ENCODE assay signal across 21 cellular contexts in genomic region chr3:23390446-23390845, GRCh38.
DNase-seq lines count a peak whose midpoint lies in the region; ATAC-seq and TF ChIP-seq lines count a peak whose summit lies in the region.
"Had no signal": no experiment of that assay in that cellular context is flagged by ENCODE, and none has a peak within 500 bp of the region (broad histone marks: within the 10 kb centered on the region; RNA-seq: fewer than 3 reads in every experiment).

No MANE protein-coding gene starts in this region.

- H3K36me3 Mint-ChIP-seq in GM23338 (ENCODE audit: low read depth) (peaks cover 7% of the 10 kb centered on the region; the same call in 2 of the 3 replicates), endothelial cell (ENCODE audit: low read depth, unreplicated experiment) (peaks cover 5% of the 10 kb centered on the region)
- H3K36me3 Mint-ChIP-seq: CD8-positive, alpha-beta memory T cell; T-cell had no signal

- H3K9me3 Mint-ChIP-seq in GM23338, result no peaks in the 10 kb centered on the region; the same call in 2 of the 3 replicates
- no peaks in the 10 kb centered on the region for H3K9me3 Mint-ChIP-seq in endothelial cell (ENCODE audit: unreplicated experiment)
- H3K9me3 Mint-ChIP-seq: T-cell; T-helper 2 cell treated with Interferon-gamma antibody and Interleukin-4, amounts not matched to agents 5 μg/mL and 100 μg/mL, for 36 hours had no signal

- H3K79me2 ChIP-seq in GM23338 (replicated peaks; ENCODE audit: insufficient read depth) (peaks cover 14% of the 10 kb centered on the region), OCI-LY1 (ENCODE audit: insufficient read depth, low read length) (0 out of 2 replicates have a peak, but pooled peaks cover 3% of the 10 kb centered on the region)

- H3K4me2 ChIP-seq in GM23338 (no peak overlapping the region), OCI-LY1 (ENCODE audit: low read length) (peak overlapping the region; percentile 10)
- H3K4me2 ChIP-seq: KMS-11 had no signal

- TF ChIP-seq CTCF in GM23338 (conservative IDR thresholded peaks at IDR 0.05; ENCODE audit: low read depth in 2 of 2) (no peak), OCI-LY1 (IDR thresholded peaks at IDR 0.05; ENCODE audit: low read length) (no peak), endothelial cell (IDR thresholded peaks at IDR 0.05; ENCODE audit: unreplicated experiment) (no peak)

- H3K27ac ChIP-seq in GM23338 (ENCODE audit: low read depth) (no peak overlapping the region), OCI-LY1 (ENCODE audit: low read depth, low read length, poor library complexity, severe bottlenecking) (peak overlapping the region; percentile 78)
- H3K27ac ChIP-seq: GM23248, KMS-11, Peyer's patch, SJCRH30 had no signal

- H3K27me3 Mint-ChIP-seq in GM23338 (ENCODE audit: insufficient read depth, low read depth, poor library complexity), result peaks cover 7% of the 10 kb centered on the region
- no peaks in the 10 kb centered on the region for H3K27me3 Mint-ChIP-seq in endothelial cell (ENCODE audit: unreplicated experiment)
- H3K27me3 Mint-ChIP-seq: T-cell had no signal

- H3K9me3 ChIP-seq in OCI-LY1 (ENCODE audit: low read length), result no peaks in the 10 kb centered on the region
- H3K9me3 ChIP-seq: Peyer's patch, SJCRH30 had no signal

- no peak for ATAC-seq in GM23338
- no peak for ATAC-seq in left colon
- ATAC-seq: T-cell had no signal

- H3K4me1 Mint-ChIP-seq in GM23338 (peaks cover 58% of the 10 kb centered on the region), endothelial cell (ENCODE audit: unreplicated experiment) (peaks cover 3% of the 10 kb centered on the region)
- H3K4me1 Mint-ChIP-seq: CD8-positive, alpha-beta memory T cell had no signal

- H3K36me3 ChIP-seq in GM23338 (ENCODE audit: insufficient read depth), result no peaks in the 10 kb centered on the region
- H3K36me3 ChIP-seq in OCI-LY1 (ENCODE audit: insufficient read depth, low read length), result no peaks in the 10 kb centered on the region
- H3K36me3 ChIP-seq: Peyer's patch, SJCRH30 had no signal

- H4K20me1 ChIP-seq in GM23338 (replicated peaks; ENCODE audit: insufficient read depth) (no peaks in the 10 kb centered on the region), OCI-LY1 (ENCODE audit: insufficient read depth, low read length) (no peaks in the 10 kb centered on the region)

- H3K27ac Mint-ChIP-seq in GM23338, result peak overlapping the region; percentile 77
- no peak overlapping the region for H3K27ac Mint-ChIP-seq in endothelial cell (ENCODE audit: unreplicated experiment)
- H3K27ac Mint-ChIP-seq: T-cell; T-helper 2 cell treated with Interferon-gamma antibody and Interleukin-4, amounts not matched to agents 5 μg/mL and 100 μg/mL, for 36 hours had no signal

- H2AFZ ChIP-seq in GM23338 (no peak overlapping the region), OCI-LY1 (ENCODE audit: low read length) (no peak overlapping the region)
- H2AFZ ChIP-seq: GM23248 had no signal

- H3K4me1 ChIP-seq in GM23338 (ENCODE audit: insufficient read depth) (peaks cover 43% of the 10 kb centered on the region), OCI-LY1 (ENCODE audit: insufficient read depth, low read length, severe bottlenecking) (peaks cover 49% of the 10 kb centered on the region)
- H3K4me1 ChIP-seq: Peyer's patch, SJCRH30 had no signal

- H3K4me3 ChIP-seq in GM23338 (no peak overlapping the region), OCI-LY1 (ENCODE audit: low read depth, low read length, poor library complexity, severe bottlenecking) (peak overlapping the region; percentile 35)
- H3K4me3 ChIP-seq: GM23248, Peyer's patch, SJCRH30 had no signal

- peak overlapping the region; percentile 27; the same call in 1 of the 2 replicates for H3K9ac ChIP-seq in OCI-LY1 (ENCODE audit: low read length)
- H3K9ac ChIP-seq: GM23248, KMS-11 had no signal

- H3F3A ChIP-seq in GM23338 (replicated peaks; ENCODE audit: low read depth), result no peaks in the 10 kb centered on the region
- no peaks in the 10 kb centered on the region for H3F3A ChIP-seq in OCI-LY1 (ENCODE audit: insufficient read depth, low read length)

- DNase-seq in NCI-H2171 treated with DMSO at 0.1 percent for 48 hours (lab: John Stamatoyannopoulos, UW), result peak; percentile 1
- DNase-seq in NCI-H2171 (lab: John Stamatoyannopoulos, UW), result no peak
- no peak for DNase-seq in GM23338 (ENCODE audit: low spot score)
- DNase-seq in myocyte (ENCODE audit: low read depth), result peak; percentile 16
- DNase-seq in endothelial cell (ENCODE audit: low spot score), result no peak
- DNase-seq in left colon, result no peak
- DNase-seq in NCI-H774 (lab: John Stamatoyannopoulos, UW), result no peak
- DNase-seq: 8988T; AML-193; CD8-positive, alpha-beta memory T cell; GM23248; IMR-90; NCI-H1105; NCI-H2107; NCI-H2227 treated with DMSO at 0.1 percent for 48 hours; Peyer's patch; T-cell had no signal

- H3K27me3 ChIP-seq in GM23338 (ENCODE audit: insufficient read depth) (no peaks in the 10 kb centered on the region), OCI-LY1 (ENCODE audit: insufficient read depth, low read length) (no peaks in the 10 kb centered on the region)
- H3K27me3 ChIP-seq: Peyer's patch, SJCRH30 had no signal

- no peak overlapping the region; the same call in 2 of the 3 replicates for H3K4me3 Mint-ChIP-seq in GM23338
- H3K4me3 Mint-ChIP-seq in endothelial cell (ENCODE audit: unreplicated experiment), result no peak overlapping the region
- H3K4me3 Mint-ChIP-seq: CD8-positive, alpha-beta memory T cell; T-cell; T-helper 2 cell treated with Interferon-gamma antibody and Interleukin-4, amounts not matched to agents 5 μg/mL and 100 μg/mL, for 36 hours had no signal

- H3K9me2 ChIP-seq in GM23338 (ENCODE audit: insufficient read depth) (no peaks in the 10 kb centered on the region), OCI-LY1 (ENCODE audit: low read depth, low read length) (no peaks in the 10 kb centered on the region)

- intact Hi-C loops in left colon (cut with DNase I, micrococcal nuclease), result no loop called here

TF ChIP-seq in GM23338, 12 proteins besides CTCF, POLR2A, EP300 and RAD21 (continues in another document):
- no peak for TF ChIP-seq ZNF462 (CRISPR knock-in tag; IDR thresholded peaks at IDR 0.05)
- no peak for TF ChIP-seq ZNF331 (CRISPR knock-in tag; IDR thresholded peaks at IDR 0.05; ENCODE audit: low read depth)
- no peak for TF ChIP-seq CREB1 (CRISPR knock-in tag; IDR thresholded peaks at IDR 0.05; ENCODE audit: low read depth)
- no peak for TF ChIP-seq EZH2 (IDR thresholded peaks at IDR 0.05; ENCODE audit: low read depth, unreplicated experiment)
- no peak for TF ChIP-seq JUNB (IDR thresholded peaks at IDR 0.05; ENCODE audit: unreplicated experiment)

Comparison
In these comparisons a context has a peak if more than half of its experiments do, and no peak if none do; other contexts are left out.
1. DNase-seq: peak in NCI-H2171 treated with DMSO at 0.1 percent for 48 hours (single experiment) and myocyte (single experiment); none in NCI-H2171 (single experiment), GM23338 (single experiment), endothelial cell (single experiment), left colon (0 of 2) and NCI-H774 (single experiment).